Comparison of ENCODE assay signal across 20 cellular contexts in genomic region chr2:179297922-179298321, GRCh38.
"Had no signal": no experiment of that assay in that cellular context is flagged by ENCODE, and none has a peak within 500 bp of the region (broad histone marks: within the 10 kb centered on the region; RNA-seq: fewer than 3 reads in every experiment).

No MANE protein-coding gene starts in this region.

- H3K79me2 ChIP-seq: hepatocyte, parathyroid adenoma had no signal

- H3K27ac Mint-ChIP-seq: dendritic cell treated with granulocyte-macrophage colony-stimulating factor and Interleukin-4, amounts not matched to agents 40 ng/mL and 50 ng/mL, for 4 days; effector memory CD8-positive, alpha-beta T cell; naive thymus-derived CD4-positive, alpha-beta T cell; nephron progenitor cell; stimulated activated naive B cell treated with anti-CD40 and anti-IgM and Interleukin-4, amounts not matched to agents 10 μg/mL and 1 μg/mL and 100 μg/mL, for 72 hours; stimulated activated naive CD8-positive, alpha-beta T cell treated with anti-CD3 and anti-CD28 coated beads, Interleukin-15, amount 100 ng/mL, for 72 hours had no signal

- H3K4me3 ChIP-seq: esophagus squamous epithelium, hepatocyte, prostate gland, sigmoid colon, skin epidermis, testis, transverse colon had no signal

- H3K4me2 ChIP-seq: hepatocyte had no signal

- H3K9me3 Mint-ChIP-seq: stimulated activated naive CD8-positive, alpha-beta T cell treated with anti-CD3 and anti-CD28 coated beads, Interleukin-15, amount 100 ng/mL, for 72 hours had no signal

- H3K4me1 Mint-ChIP-seq: naive thymus-derived CD4-positive, alpha-beta T cell; nephron progenitor cell; stimulated activated naive B cell treated with anti-CD40 and anti-IgM and Interleukin-4, amounts not matched to agents 10 μg/mL and 1 μg/mL and 100 μg/mL, for 72 hours; stimulated activated naive CD8-positive, alpha-beta T cell treated with anti-CD3 and anti-CD28 coated beads, Interleukin-15, amount 100 ng/mL, for 72 hours had no signal

- H2AFZ ChIP-seq: hepatocyte, parathyroid adenoma had no signal

- H3K27ac ChIP-seq: esophagus squamous epithelium, hepatocyte, parathyroid adenoma, prostate gland, sigmoid colon, skin epidermis, testis, transverse colon had no signal

- H3K4me3 Mint-ChIP-seq: dendritic cell treated with granulocyte-macrophage colony-stimulating factor and Interleukin-4, amounts not matched to agents 40 ng/mL and 50 ng/mL, for 4 days; effector memory CD8-positive, alpha-beta T cell; naive thymus-derived CD4-positive, alpha-beta T cell; nephron progenitor cell; stimulated activated naive B cell treated with anti-CD40 and anti-IgM and Interleukin-4, amounts not matched to agents 10 μg/mL and 1 μg/mL and 100 μg/mL, for 72 hours; stimulated activated naive CD8-positive, alpha-beta T cell treated with anti-CD3 and anti-CD28 coated beads, Interleukin-15, amount 100 ng/mL, for 72 hours had no signal

- DNase-seq: effector memory CD8-positive, alpha-beta T cell; esophagus squamous epithelium; foreskin melanocyte; head of caudate nucleus; kidney glomerular epithelial cell; naive thymus-derived CD4-positive, alpha-beta T cell; nephron progenitor cell; retina; sigmoid colon; stimulated activated CD4-positive, alpha-beta T cell treated with anti-CD3 and anti-CD28 coated beads, Interleukin-2, amount 100 ng/mL, for 24 hours; stimulated activated CD4-positive, alpha-beta T cell treated with anti-CD3 and anti-CD28 coated beads, Interleukin-4, amount 100 ng/mL, for 4 hours; stimulated activated naive B cell treated with anti-CD40 and anti-IgM and Interleukin-4, amounts not matched to agents 10 μg/mL and 1 μg/mL and 100 μg/mL, for 72 hours; stimulated activated naive CD8-positive, alpha-beta T cell treated with anti-CD3 and anti-CD28 coated beads, Interleukin-15, amount 100 ng/mL, for 72 hours; testis; transverse colon had no signal

- H3K9ac ChIP-seq: parathyroid adenoma had no signal

- H3K36me3 Mint-ChIP-seq: naive thymus-derived CD4-positive, alpha-beta T cell had no signal

- H3K27me3 Mint-ChIP-seq: dendritic cell treated with granulocyte-macrophage colony-stimulating factor and Interleukin-4, amounts not matched to agents 40 ng/mL and 50 ng/mL, for 4 days; effector memory CD8-positive, alpha-beta T cell; stimulated activated naive B cell treated with anti-CD40 and anti-IgM and Interleukin-4, amounts not matched to agents 10 μg/mL and 1 μg/mL and 100 μg/mL, for 72 hours; stimulated activated naive CD8-positive, alpha-beta T cell treated with anti-CD3 and anti-CD28 coated beads, Interleukin-15, amount 100 ng/mL, for 72 hours had no signal

- ATAC-seq: effector memory CD8-positive, alpha-beta T cell; stimulated activated naive B cell treated with anti-CD40 and anti-IgM and Interleukin-4, amounts not matched to agents 10 μg/mL and 1 μg/mL and 100 μg/mL, for 72 hours; stimulated activated naive CD8-positive, alpha-beta T cell treated with anti-CD3 and anti-CD28 coated beads, Interleukin-15, amount 100 ng/mL, for 72 hours had no signal

- H3K9me3 ChIP-seq: esophagus squamous epithelium, prostate gland, sigmoid colon, testis, transverse colon had no signal

- H3K4me1 ChIP-seq: esophagus squamous epithelium, parathyroid adenoma, prostate gland, sigmoid colon, testis, transverse colon had no signal

- H3K27me3 ChIP-seq: esophagus squamous epithelium, hepatocyte, sigmoid colon, testis, transverse colon had no signal

- H3K36me3 ChIP-seq: esophagus squamous epithelium, prostate gland, sigmoid colon, transverse colon had no signal
